2 cellular contexts compared by ENCODE assay signal in the genomic region with DNA sequence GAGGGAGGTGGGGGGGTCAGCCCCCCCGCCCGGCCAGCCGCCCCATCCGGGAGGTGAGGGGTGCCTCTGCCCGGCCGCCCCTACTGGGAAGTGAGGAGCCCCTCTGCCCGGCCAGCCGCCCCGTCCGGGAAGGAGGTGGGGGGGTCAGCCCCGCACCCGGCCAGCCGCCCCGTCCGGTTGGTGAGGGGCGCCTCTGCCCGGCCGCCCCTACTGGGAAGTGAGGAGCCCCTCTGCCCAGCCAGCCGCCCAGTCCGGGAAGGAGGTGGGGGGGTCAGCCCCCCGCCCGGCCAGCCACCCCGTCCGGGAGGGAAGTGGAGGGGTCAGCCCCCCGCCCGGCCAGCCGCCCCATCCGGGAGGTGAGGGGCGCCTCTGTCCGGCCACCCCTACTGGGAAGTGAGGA.
DNase-seq lines count a peak whose midpoint lies in the region; FAIRE-seq and TF ChIP-seq lines count a peak whose summit lies in the region.
"Not testable (repeated sequence)": the region's sequence is repeated elsewhere in the genome, so short reads cannot be mapped to it uniquely, and the experiment has no call there.

No MANE protein-coding gene starts in this region.

- not testable (repeated sequence) for H3K36me3 Mint-ChIP-seq in glutamatergic neuron (ENCODE audit: unreplicated experiment)

- H3K4me1 ChIP-seq in kidney (ENCODE audit: control insufficient read depth in 1 of 2, insufficient read depth in 1 of 2, low read depth in 1 of 2, low read length in 2 of 2) = not testable (repeated sequence)

- FAIRE-seq in kidney (lab: Jason Lieb, UNC) = not testable (repeated sequence)

- H3K27ac ChIP-seq in kidney (ENCODE audit: low read depth in 2 of 2, low read length in 2 of 2) = not testable (repeated sequence)

- intact Hi-C loops in kidney (cut with DNase I) = not testable (repeated sequence)

- not testable (repeated sequence) for H3K9me3 ChIP-seq in kidney (ENCODE audit: control insufficient read depth in 1 of 2, low read length in 2 of 2)

- TF ChIP-seq CTCF in glutamatergic neuron (IDR thresholded peaks at IDR 0.05; ENCODE audit: partially characterized antibody, unreplicated experiment); kidney (IDR thresholded peaks at IDR 0.05; ENCODE audit: borderline replicate concordance, extremely low read depth, insufficient read depth): not testable (repeated sequence)

- H3K9ac ChIP-seq in kidney (ENCODE audit: low read length in 2 of 2) = not testable (repeated sequence)

- not testable (repeated sequence) for H3K4me3 Mint-ChIP-seq in glutamatergic neuron (ENCODE audit: unreplicated experiment)

- not testable (repeated sequence) for H3K27ac Mint-ChIP-seq in glutamatergic neuron (ENCODE audit: unreplicated experiment)

- not testable (repeated sequence) for H3K9me3 Mint-ChIP-seq in glutamatergic neuron (ENCODE audit: unreplicated experiment)

- H3K27me3 Mint-ChIP-seq in glutamatergic neuron (ENCODE audit: unreplicated experiment) = not testable (repeated sequence)

- not testable (repeated sequence) for H3K4me3 ChIP-seq in kidney (ENCODE audit: low read length in 2 of 2)

- not testable (repeated sequence) for H3K4me1 Mint-ChIP-seq in glutamatergic neuron (ENCODE audit: low read depth, unreplicated experiment)

- DNase-seq in glutamatergic neuron (peak; percentile 16), kidney (peak; percentile 52)

- H3K36me3 ChIP-seq in kidney (ENCODE audit: control insufficient read depth in 1 of 2, insufficient read depth in 2 of 2, low read length in 2 of 2) = not testable (repeated sequence)
